ENCODE assay signal across 8 cellular contexts in the genomic region with DNA sequence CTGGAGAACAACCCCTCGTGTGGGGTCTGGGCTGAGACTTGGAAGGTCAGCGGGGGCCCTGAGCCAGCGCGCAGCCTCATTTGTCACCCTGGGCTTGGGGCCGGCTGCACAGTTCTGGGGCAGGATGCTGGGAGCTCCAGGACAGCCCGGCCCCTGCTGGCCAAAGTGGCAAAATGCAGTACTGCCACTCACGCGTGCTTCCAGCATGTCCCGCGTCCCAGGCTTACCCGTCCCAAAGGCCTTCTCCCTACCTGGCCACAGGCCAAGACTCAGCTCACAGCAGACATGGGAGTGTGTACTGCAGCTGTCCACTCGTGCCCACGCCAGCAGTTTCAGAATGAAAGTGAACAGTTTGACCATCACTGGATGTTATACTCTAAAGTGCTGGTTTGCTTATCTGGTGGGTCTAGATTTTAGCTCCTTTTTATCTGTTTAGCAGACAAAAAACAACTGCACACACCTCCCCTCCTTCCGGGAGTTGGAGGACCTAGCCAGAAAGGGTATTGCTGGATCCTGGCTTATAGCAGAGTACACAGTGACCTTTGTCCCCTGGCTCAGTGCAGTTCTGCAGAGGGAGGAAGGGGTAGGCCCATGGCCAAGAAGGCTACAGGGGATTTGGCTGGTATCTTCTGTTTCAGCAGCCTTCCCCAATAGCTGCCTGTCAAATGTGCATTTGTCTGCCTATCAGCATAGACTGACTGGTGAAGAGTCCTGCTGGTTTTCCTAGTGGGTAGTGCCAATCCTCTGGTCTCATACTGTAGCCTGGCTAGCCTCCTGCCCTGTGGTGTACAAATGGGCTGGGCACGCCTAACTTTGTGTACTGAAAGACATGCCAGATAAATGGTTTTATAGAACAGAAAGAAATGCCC. TPM values are rescaled to one million over a fixed set of nuclear protein-coding genes. Genes with fewer than 3 reads are reported as not detected.
DNase-seq lines count a peak whose midpoint lies in the region; FAIRE-seq and TF ChIP-seq lines count a peak whose summit lies in the region.

No MANE protein-coding gene starts in this region.

- H3K9me3 Mint-ChIP-seq in T-helper 2 cell treated with Interferon-gamma antibody and Interleukin-4, amounts not matched to agents 5 μg/mL and 100 μg/mL, for 36 hours = no peaks in the 10 kb centered on the region
- H3K9me3 Mint-ChIP-seq in astrocyte (ENCODE audit: unreplicated experiment) = no peaks in the 10 kb centered on the region

- H3K4me1 ChIP-seq in astrocyte (ENCODE audit: insufficient read depth, low read length) = peaks cover 6% of the 10 kb centered on the region
- H3K4me1 ChIP-seq in right atrium auricular region = peaks cover 0 to 50% of the 10 kb centered on the region in 2 donors

- H3K27me3 ChIP-seq in HL-60 (ENCODE audit: insufficient read depth, poor library complexity, severe bottlenecking) (no peaks in the 10 kb centered on the region), astrocyte (ENCODE audit: insufficient read depth, low read length) (no peaks in the 10 kb centered on the region), right atrium auricular region (no peaks in the 10 kb centered on the region)

- peak overlapping the region; percentile 62 for H2AFZ ChIP-seq in astrocyte (ENCODE audit: low read depth, low read length)

- H3K4me3 Mint-ChIP-seq in T-helper 2 cell treated with Interferon-gamma antibody and Interleukin-4, amounts not matched to agents 5 μg/mL and 100 μg/mL, for 36 hours = no peak overlapping the region
- H3K4me3 Mint-ChIP-seq in astrocyte (ENCODE audit: unreplicated experiment) = no peak overlapping the region

- no peak overlapping the region for H3K9ac ChIP-seq in astrocyte (ENCODE audit: low read length)

- peak overlapping the region; percentile 63 for H3K4me2 ChIP-seq in astrocyte (ENCODE audit: low read length)

- DNase-seq in 8988T = peak; percentile 98
- DNase-seq in GM18507 (ENCODE audit: extremely low spot score, insufficient read length, low read depth) = peak; percentile 79
- DNase-seq in HL-60 (ENCODE audit: low read depth in 1 of 2, low spot score in 1 of 2) = peak in 1 of 2 experiments; percentile 58
- DNase-seq in T-helper 2 cell treated with Interferon-gamma antibody and Interleukin-4, amounts not matched to agents 5 μg/mL and 100 μg/mL, for 36 hours (ENCODE audit: low spot score) = peak; percentile 43
- DNase-seq in astrocyte (ENCODE audit: low read depth) = peak; percentile 42
- peak; percentile 95 for DNase-seq in right atrium auricular region (ENCODE audit: low spot score)
- peak; percentile 24 for DNase-seq in pulmonary artery endothelial cell (ENCODE audit: low read depth, low spot score)
- no peak for DNase-seq in NCI-H2196 (lab: John Stamatoyannopoulos, UW; ENCODE audit: unreplicated experiment)

- H3K4me1 Mint-ChIP-seq in T-helper 2 cell treated with Interferon-gamma antibody and Interleukin-4, amounts not matched to agents 5 μg/mL and 100 μg/mL, for 36 hours (ENCODE audit: low read depth) = peaks cover 4% of the 10 kb centered on the region
- H3K4me1 Mint-ChIP-seq in astrocyte (ENCODE audit: low read depth, unreplicated experiment) = peaks cover 1% of the 10 kb centered on the region

- no peaks in the 10 kb centered on the region for H3K36me3 Mint-ChIP-seq in T-helper 2 cell treated with Interferon-gamma antibody and Interleukin-4, amounts not matched to agents 5 μg/mL and 100 μg/mL, for 36 hours (ENCODE audit: low read depth)
- H3K36me3 Mint-ChIP-seq in astrocyte (ENCODE audit: low read depth, unreplicated experiment) = peaks cover 2% of the 10 kb centered on the region

- no peak overlapping the region for H3K27ac Mint-ChIP-seq in T-helper 2 cell treated with Interferon-gamma antibody and Interleukin-4, amounts not matched to agents 5 μg/mL and 100 μg/mL, for 36 hours
- no peak overlapping the region for H3K27ac Mint-ChIP-seq in astrocyte (ENCODE audit: unreplicated experiment)

- TF ChIP-seq CTCF in HL-60 (IDR thresholded peaks at IDR 0.05; ENCODE audit: insufficient read depth, low read length) = peak; percentile 69
- TF ChIP-seq CTCF in astrocyte (IDR thresholded peaks at IDR 0.05; ENCODE audit: insufficient read depth, low read depth, low read length) = peak; percentile 60
- TF ChIP-seq CTCF in right atrium auricular region (IDR thresholded peaks at IDR 0.05) = peak; percentile 91 to 93

- H3K27ac ChIP-seq in HL-60 (replicated peaks) (no peak overlapping the region), astrocyte (ENCODE audit: low read depth, low read length) (no peak overlapping the region), right atrium auricular region (peak overlapping the region; percentile 80 to 83)

- FAIRE-seq in GM18507 (lab: Jason Lieb, UNC) (peak; percentile 84), astrocyte (lab: Jason Lieb, UNC) (no peak)

- H3K4me3 ChIP-seq in HL-60 (replicated peaks; ENCODE audit: insufficient read depth, low read length) (no peak overlapping the region), astrocyte (ENCODE audit: insufficient read depth, low read depth, low read length) (no peak overlapping the region), right atrium auricular region (peak overlapping the region in 1 of 2 donors; percentile 31)

- H3K79me2 ChIP-seq in astrocyte (ENCODE audit: insufficient read depth, low read length) = no peaks in the 10 kb centered on the region

- H3K27me3 Mint-ChIP-seq in T-helper 2 cell treated with Interferon-gamma antibody and Interleukin-4, amounts not matched to agents 5 μg/mL and 100 μg/mL, for 36 hours (ENCODE audit: low read depth) = no peaks in the 10 kb centered on the region
- no peaks in the 10 kb centered on the region for H3K27me3 Mint-ChIP-seq in astrocyte (ENCODE audit: low read depth, unreplicated experiment)

- H3K36me3 ChIP-seq in astrocyte (ENCODE audit: insufficient read depth, low read length) (no peaks in the 10 kb centered on the region), right atrium auricular region (no peaks in the 10 kb centered on the region)

- H3K9me3 ChIP-seq in astrocyte (ENCODE audit: insufficient read depth, low read depth, low read length) (no peaks in the 10 kb centered on the region), right atrium auricular region (no peaks in the 10 kb centered on the region)

- no peaks in the 10 kb centered on the region for H4K20me1 ChIP-seq in astrocyte (ENCODE audit: insufficient read depth, low read length)

RNA-seq across cellular contexts. Expression of gene IP6K2, which starts 23.2 kb away (rescaled TPM):
- 92.9 and 104 TPM in 2 replicates for total RNA-seq in astrocyte
- total RNA-seq in right atrium auricular region = 10 to 100 TPM; 35.7 to 39.6 TPM
- 42.3 and 55.7 TPM in 2 replicates for total RNA-seq in pulmonary artery endothelial cell

RNA-seq across cellular contexts. Expression of gene NCKIPSD, which starts 54.5 kb away (rescaled TPM):
- 18.3 and 21.6 TPM in 2 replicates for total RNA-seq in astrocyte
- total RNA-seq in right atrium auricular region = 10 to 100 TPM; 51.7 to 97.7 TPM
- 6.8 and 6.9 TPM in 2 replicates for total RNA-seq in pulmonary artery endothelial cell

Comparison
In these comparisons a context has a peak if more than half of its experiments do, and no peak if none do; other contexts are left out.
1. H3K27ac ChIP-seq: peak in right atrium auricular region (2 of 2); none in HL-60 (single experiment) and astrocyte (single experiment).
2. Peak in every context shown above with its lines, with median percentiles within 50 percentile points of each other: CTCF ChIP-seq.